10 cellular contexts compared by ENCODE assay signal in genomic region chr16:3780570-3780969, GRCh38.
DNase-seq lines count a peak whose midpoint lies in the region; ATAC-seq and TF ChIP-seq lines count a peak whose summit lies in the region.
"Had no signal": no experiment of that assay in that cellular context is flagged by ENCODE, and none has a peak within 500 bp of the region (broad histone marks: within the 10 kb centered on the region; RNA-seq: fewer than 3 reads in every experiment).

No MANE protein-coding gene starts in this region.

- H4K20me1 ChIP-seq in PC-3 (ENCODE audit: low read length) = no peaks in the 10 kb centered on the region

- no peaks in the 10 kb centered on the region for H3K9me3 ChIP-seq in PC-3 (ENCODE audit: low read length)
- H3K9me3 ChIP-seq: HAP-1 had no signal

- H3K36me3 ChIP-seq in PC-3 (ENCODE audit: low read depth, low read length) = peaks cover 8% of the 10 kb centered on the region; the same call in 1 of the 2 replicates

- no peak overlapping the region for H3K4me3 ChIP-seq in PC-3 (ENCODE audit: low read length)
- H3K4me3 ChIP-seq: HAP-1 had no signal

- no TSS peak for BruUV-seq in PC-3 (replicated peaks; lab: Mats Ljungman, UMichigan)

- DNase-seq in A172 (ENCODE audit: low spot score) (peak; percentile 34), EH (ENCODE audit: low read depth) (peak; percentile 37), PC-3 (peak; percentile 12), HPDE6-E6E7 (ENCODE audit: extremely low spot score) (no peak), cerebellar nuclear complex (lab: John Stamatoyannopoulos, UW) (no peak), GM13976 (ENCODE audit: low spot score) (no peak)
- DNase-seq in activated CD4-positive, CD25-positive, alpha-beta regulatory T cell treated with anti-CD3 and anti-CD28 coated beads, Interleukin-2, amount 50 U/mL, for 72 hours = no peak
- DNase-seq: effector CD4-positive, alpha-beta T cell had no signal

- in situ Hi-C loops in GM13976 (cut with MboI; ENCODE audit: low sequenced_read_pairs, unreplicated experiment) = no loop called here

- no peaks in the 10 kb centered on the region for H3K27me3 ChIP-seq in PC-3 (ENCODE audit: low read length)

- H3K4me2 ChIP-seq in PC-3 (ENCODE audit: low read length) = no peak overlapping the region

- H3K79me2 ChIP-seq in PC-3 (ENCODE audit: low read length) = no peaks in the 10 kb centered on the region

- H3F3A ChIP-seq in PC-3 (ENCODE audit: low read length, unreplicated experiment) = no peaks in the 10 kb centered on the region

- POLR2A ChIA-PET in PC-3 (lab: Charles Lee; ENCODE audit: unreplicated experiment) = no interaction called here

- no peak overlapping the region for H3K9ac ChIP-seq in PC-3 (ENCODE audit: low read length)

- no peaks in the 10 kb centered on the region for H3K4me1 ChIP-seq in PC-3 (ENCODE audit: insufficient read depth, low read length)
- H3K4me1 ChIP-seq: HAP-1 had no signal

- no peak overlapping the region for H2AFZ ChIP-seq in PC-3 (ENCODE audit: low read length)

- CTCF ChIA-PET in PC-3 (lab: Charles Lee) = no interaction called here

- TF ChIP-seq CTCF in PC-3 (conservative IDR thresholded peaks at IDR 0.05; ENCODE audit: low read depth, low read length) = 0 out of 2 replicates have a peak, but pooled peaks have one; percentile 9
- no peak for TF ChIP-seq CTCF in GM13976 (IDR thresholded peaks at IDR 0.05; ENCODE audit: borderline replicate concordance, control extremely low read depth, extremely low read depth, insufficient read depth, missing control alignments)

- no peak overlapping the region for H3K27ac ChIP-seq in PC-3 (ENCODE audit: low read length)

- intact Hi-C loops in PC-3 (cut with micrococcal nuclease) = no loop called here

- ATAC-seq in PC-3 (no peak), esophagus mucosa (peak; percentile 48)

- no peaks in the 10 kb centered on the region for H3K9me2 ChIP-seq in PC-3 (replicated peaks; ENCODE audit: low read length)

Comparison
In these comparisons a context has a peak if more than half of its experiments do, and no peak if none do; other contexts are left out.
1. DNase-seq: peak in A172 (single experiment), EH (single experiment) and PC-3 (single experiment); none in activated CD4-positive, CD25-positive, alpha-beta regulatory T cell treated with anti-CD3 and anti-CD28 coated beads, Interleukin-2, amount 50 U/mL, for 72 hours (single experiment), HPDE6-E6E7 (single experiment), cerebellar nuclear complex (0 of 2) and GM13976 (single experiment).